Comparison of ENCODE assay signal across 24 cellular contexts in the genomic region with DNA sequence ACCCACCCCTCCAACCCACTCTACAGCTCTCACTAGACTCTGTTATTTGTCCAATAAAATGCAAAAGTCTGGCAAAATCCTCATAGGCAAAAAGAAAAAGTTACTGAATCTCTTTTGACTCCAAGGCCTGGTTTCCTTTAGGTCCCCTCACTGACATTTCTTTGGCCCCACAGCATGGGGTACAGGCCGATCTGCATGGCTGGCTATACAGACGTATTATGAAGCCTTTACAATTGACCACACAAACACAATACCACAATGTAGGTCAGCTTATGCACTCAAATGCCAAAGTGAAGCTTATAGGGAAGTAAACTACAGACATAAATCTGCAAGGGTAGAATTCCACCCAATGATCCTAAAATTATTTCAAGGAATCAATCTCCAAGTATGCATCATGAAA. TPM values are rescaled to one million over a fixed set of nuclear protein-coding genes. Genes with fewer than 3 reads are reported as not detected.
A peak's percentile ranks its signal among the peaks of the same experiment; 100 is the strongest.
DNase-seq lines count a peak whose midpoint lies in the region; ATAC-seq, FAIRE-seq and TF ChIP-seq lines count a peak whose summit lies in the region.
"Had no signal": no experiment of that assay in that cellular context is flagged by ENCODE, and none has a peak within 500 bp of the region (broad histone marks: within the 10 kb centered on the region; RNA-seq: fewer than 3 reads in every experiment).

No MANE protein-coding gene starts in this region.

- no peak for FAIRE-seq in urothelium cell line (lab: Jason Lieb, UNC)

- H3K27me3 Mint-ChIP-seq in CD4-positive, alpha-beta T cell = no peaks in the 10 kb centered on the region
- H3K27me3 Mint-ChIP-seq in IgD-negative memory B cell (no peaks in the 10 kb centered on the region), neural crest cell (ENCODE audit: low read depth) (no peaks in the 10 kb centered on the region)
- no peaks in the 10 kb centered on the region for H3K27me3 Mint-ChIP-seq in activated T-cell treated with anti-CD3 and anti-CD28 coated beads, Interleukin-2, amount 50 U/mL, for 24 hours
- H3K27me3 Mint-ChIP-seq: activated CD4-positive, alpha-beta memory T cell treated with anti-CD3 and anti-CD28 coated beads for 36 hours; activated naive CD4-positive, alpha-beta T cell treated with anti-CD3 and anti-CD28 coated beads, Interleukin-2, amount 50 U/mL, for 24 hours; naive thymus-derived CD4-positive, alpha-beta T cell had no signal

- no peak for TF ChIP-seq CTCF in CD4-positive, alpha-beta T cell (IDR thresholded peaks at IDR 0.05)
- no peak for TF ChIP-seq CTCF in choroid plexus epithelial cell (conservative IDR thresholded peaks at IDR 0.05; ENCODE audit: low read depth, low read length)
- TF ChIP-seq CTCF in neural crest cell (conservative IDR thresholded peaks at IDR 0.05) = no peak

- no peak overlapping the region for H3K27ac ChIP-seq in CD4-positive, alpha-beta T cell (ENCODE audit: low read depth, low read length)
- H3K27ac ChIP-seq: BLaER1 treated with 17β-estradiol and CSF1 and Interleukin-3, amounts not matched to agents 10 nM and 100 nM had no signal

- H3K4me3 Mint-ChIP-seq in CD4-positive, alpha-beta T cell = no peak overlapping the region
- H3K4me3 Mint-ChIP-seq in IgD-negative memory B cell (no peak overlapping the region), neural crest cell (no peak overlapping the region)
- no peak overlapping the region for H3K4me3 Mint-ChIP-seq in activated T-cell treated with anti-CD3 and anti-CD28 coated beads, Interleukin-2, amount 50 U/mL, for 24 hours
- H3K4me3 Mint-ChIP-seq: activated CD4-positive, alpha-beta memory T cell treated with anti-CD3 and anti-CD28 coated beads for 36 hours; activated naive CD4-positive, alpha-beta T cell treated with anti-CD3 and anti-CD28 coated beads, Interleukin-2, amount 50 U/mL, for 24 hours; naive thymus-derived CD4-positive, alpha-beta T cell; T-helper 1 cell treated with Interleukin-12 subunit alpha and Interleukin-12 subunit beta and Interleukin-4 antibody, amounts not matched to agents 30 μg/mL and 1 μg/mL, for 36 hours had no signal

- H3K9me3 Mint-ChIP-seq in CD4-positive, alpha-beta T cell = no peaks in the 10 kb centered on the region
- H3K9me3 Mint-ChIP-seq in IgD-negative memory B cell = no peaks in the 10 kb centered on the region
- no peaks in the 10 kb centered on the region for H3K9me3 Mint-ChIP-seq in neural crest cell
- H3K9me3 Mint-ChIP-seq in activated T-cell treated with anti-CD3 and anti-CD28 coated beads, Interleukin-2, amount 50 U/mL, for 24 hours = no peaks in the 10 kb centered on the region
- H3K9me3 Mint-ChIP-seq: activated CD4-positive, alpha-beta memory T cell treated with anti-CD3 and anti-CD28 coated beads for 36 hours; activated naive CD4-positive, alpha-beta T cell treated with anti-CD3 and anti-CD28 coated beads, Interleukin-2, amount 50 U/mL, for 24 hours; naive thymus-derived CD4-positive, alpha-beta T cell; T-helper 1 cell treated with Interleukin-12 subunit alpha and Interleukin-12 subunit beta and Interleukin-4 antibody, amounts not matched to agents 30 μg/mL and 1 μg/mL, for 36 hours had no signal

- H3K27ac Mint-ChIP-seq in CD4-positive, alpha-beta T cell = peak overlapping the region; percentile 3
- H3K27ac Mint-ChIP-seq in IgD-negative memory B cell = peak overlapping the region in 2 of 3 donors; percentile 43 to 71
- peak overlapping the region; percentile 4 for H3K27ac Mint-ChIP-seq in neural crest cell (ENCODE audit: unreplicated experiment)
- H3K27ac Mint-ChIP-seq in activated T-cell treated with anti-CD3 and anti-CD28 coated beads, Interleukin-2, amount 50 U/mL, for 24 hours = no peak overlapping the region
- H3K27ac Mint-ChIP-seq: activated CD4-positive, alpha-beta memory T cell treated with anti-CD3 and anti-CD28 coated beads for 36 hours; activated naive CD4-positive, alpha-beta T cell treated with anti-CD3 and anti-CD28 coated beads, Interleukin-2, amount 50 U/mL, for 24 hours; T-helper 1 cell treated with Interleukin-12 subunit alpha and Interleukin-12 subunit beta and Interleukin-4 antibody, amounts not matched to agents 30 μg/mL and 1 μg/mL, for 36 hours had no signal

- peaks cover 64% of the 10 kb centered on the region for H3K4me1 Mint-ChIP-seq in CD4-positive, alpha-beta T cell (ENCODE audit: low read depth)
- peaks cover 18 to 33% (median 30%) of the 10 kb centered on the region in 3 donors for H3K4me1 Mint-ChIP-seq in IgD-negative memory B cell
- H3K4me1 Mint-ChIP-seq in neural crest cell = peaks cover 40% of the 10 kb centered on the region
- H3K4me1 Mint-ChIP-seq in activated T-cell treated with anti-CD3 and anti-CD28 coated beads, Interleukin-2, amount 50 U/mL, for 24 hours (ENCODE audit: low read depth) = peaks cover 61% of the 10 kb centered on the region

- H3K4me3 ChIP-seq in choroid plexus epithelial cell (ENCODE audit: low read depth, low read length) = no peak overlapping the region
- H3K4me3 ChIP-seq: BLaER1 treated with 17β-estradiol and CSF1 and Interleukin-3, amounts not matched to agents 10 nM and 100 nM had no signal

- H3K36me3 Mint-ChIP-seq in CD4-positive, alpha-beta T cell (ENCODE audit: low read depth) = peaks cover 6% of the 10 kb centered on the region
- peaks cover 2% of the 10 kb centered on the region for H3K36me3 Mint-ChIP-seq in IgD-negative memory B cell
- no peaks in the 10 kb centered on the region for H3K36me3 Mint-ChIP-seq in neural crest cell (ENCODE audit: low read depth)
- H3K36me3 Mint-ChIP-seq in activated T-cell treated with anti-CD3 and anti-CD28 coated beads, Interleukin-2, amount 50 U/mL, for 24 hours (ENCODE audit: low read depth) = peaks cover 10% of the 10 kb centered on the region

- ATAC-seq in CD4-positive, alpha-beta T cell (ENCODE audit: poor library complexity) = no peak
- ATAC-seq: naive thymus-derived CD4-positive, alpha-beta T cell had no signal

- CTCF ChIA-PET in CD4-positive, alpha-beta T cell (lab: Charles Lee) = interaction anchor here (2.8 kb wide), 1 partner anchor 9 kb away, joined by 8 read pairs; no protein-coding TSS in a partner anchor

- H3K27me3 ChIP-seq in CD4-positive, alpha-beta T cell (ENCODE audit: control insufficient read depth, insufficient read depth, low read length) = no peaks in the 10 kb centered on the region
- H3K27me3 ChIP-seq: BLaER1 treated with 17β-estradiol and CSF1 and Interleukin-3, amounts not matched to agents 10 nM and 100 nM had no signal

- POLR2A ChIA-PET in CD4-positive, alpha-beta T cell (lab: Charles Lee) = no interaction called here

- H3K9me3 ChIP-seq in CD4-positive, alpha-beta T cell (ENCODE audit: control insufficient read depth, low read length) = no peaks in the 10 kb centered on the region
- H3K9me3 ChIP-seq: BLaER1 treated with 17β-estradiol and CSF1 and Interleukin-3, amounts not matched to agents 10 nM and 100 nM had no signal

- DNase-seq in CD4-positive, alpha-beta T cell = no peak
- DNase-seq in choroid plexus epithelial cell (ENCODE audit: low read depth) (peak; percentile 55), neural crest cell (ENCODE audit: low read depth, low spot score) (no peak), DMS 273 (lab: John Stamatoyannopoulos, UW; ENCODE audit: unreplicated experiment) (no peak), urothelium cell line (ENCODE audit: low spot score) (no peak), NCI-H1417 (lab: John Stamatoyannopoulos, UW) (no peak)
- no peak for DNase-seq in activated T-cell treated with anti-CD3 and anti-CD28 coated beads, Interleukin-2, amount 50 U/mL, for 24 hours
- DNase-seq: activated CD4-positive, alpha-beta memory T cell treated with anti-CD3 and anti-CD28 coated beads for 36 hours; activated T-cell treated with anti-CD3 and anti-CD28 coated beads, Interleukin-2, amount 50 U/mL, for 48 hours; DMS53; effector CD8-positive, alpha-beta T cell; GOT3; hippocampal formation; kidney glomerular epithelial cell; MM.1S; naive thymus-derived CD4-positive, alpha-beta T cell; NCI-H187 treated with DMSO at 0.1 percent for 48 hours; NCI-H446 treated with DMSO at 0.1 percent for 48 hours; SHP77; stimulated activated CD8-positive, alpha-beta memory T cell treated with anti-CD3 and anti-CD28 coated beads, Interleukin-4, amount 100 ng/mL, for 48 hours had no signal

- intact Hi-C loops in CD4-positive, alpha-beta T cell (cut with DNase I, micrococcal nuclease) = no loop called here

RNA-seq across cellular contexts. Expression of a gene that starts 20.8 kb away (rescaled TPM):
- 10 to 100 TPM; 15.2 to 15.5 TPM for total RNA-seq in CD4-positive, alpha-beta T cell
- 28.3 TPM for polyA plus RNA-seq in IgD-negative memory B cell
- total RNA-seq in neural crest cell = 36.7 and 40.0 TPM in 2 replicates
